8 cellular contexts compared by ENCODE assay signal in the genomic region with DNA sequence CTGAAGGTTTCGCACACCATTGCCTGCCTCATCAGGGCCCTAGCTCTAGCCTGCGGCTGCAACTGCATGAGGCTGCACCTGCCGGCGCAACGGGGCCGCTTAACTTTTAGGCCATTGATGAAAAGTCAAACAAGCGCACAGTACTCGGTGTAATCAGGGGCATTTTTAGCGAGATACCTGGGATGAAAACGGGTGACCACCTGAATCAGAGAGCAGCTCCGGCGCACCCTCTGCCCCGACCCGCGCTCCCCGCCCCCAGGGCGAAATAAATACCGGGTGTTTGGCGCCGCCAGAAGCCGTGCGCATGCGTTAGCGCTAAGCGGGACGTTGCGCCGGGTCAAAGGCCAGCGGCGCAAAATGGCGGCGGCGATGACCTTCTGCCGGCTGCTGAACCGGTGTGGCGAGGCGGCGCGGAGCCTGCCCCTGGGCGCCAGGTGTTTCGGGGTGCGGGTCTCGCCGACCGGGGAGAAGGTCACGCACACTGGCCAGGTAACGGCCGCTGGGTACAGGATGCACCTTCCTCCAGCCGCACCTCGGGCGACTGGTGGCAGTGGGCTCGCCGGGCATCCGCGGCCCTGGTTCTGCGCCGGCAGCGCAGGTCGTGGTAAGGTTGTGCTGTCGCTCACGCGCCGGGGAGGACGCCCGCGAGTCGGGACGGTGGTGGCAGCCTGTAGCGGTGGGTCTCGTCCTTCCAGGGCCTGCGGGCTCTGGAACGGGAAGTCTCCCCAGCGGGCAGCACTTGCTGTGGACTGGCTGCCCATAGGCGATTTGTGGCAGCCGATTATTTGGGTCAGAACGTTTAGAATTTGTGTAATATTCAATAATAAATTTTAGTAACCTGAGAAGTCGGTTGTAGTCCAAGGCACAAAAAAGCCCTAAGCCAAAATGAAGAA. TPM values are rescaled to one million over a fixed set of nuclear protein-coding genes. Genes with fewer than 3 reads are reported as not detected.
DNase-seq lines count a peak whose midpoint lies in the region; TF ChIP-seq lines count a peak whose summit lies in the region.

TSS of gene NDUFS6 (plus strand) at position 347 of the 893 bp plus-strand sequence. CDS start at position 358, 11 bp downstream.

- peaks cover 30% of the 10 kb centered on the region for H3K36me3 ChIP-seq in ES-I3 (ENCODE audit: insufficient read depth, low read length)
- peaks cover 30% of the 10 kb centered on the region for H3K36me3 ChIP-seq in H7 (replicated peaks; ENCODE audit: control insufficient read depth, insufficient read depth, low read length)
- H3K36me3 ChIP-seq in SK-N-MC (ENCODE audit: insufficient read depth, low read length), result peaks cover 58% of the 10 kb centered on the region
- H3K36me3 ChIP-seq in osteoblast (ENCODE audit: insufficient read depth, low read length), result peaks cover 45% of the 10 kb centered on the region
- H3K36me3 ChIP-seq in testis (ENCODE audit: low read depth, missing control alignments), result no peaks in the 10 kb centered on the region

- intact Hi-C loops in testis (cut with DNase I; ENCODE audit: low total_unique reads), result no loop called here

- H3K79me2 ChIP-seq in osteoblast (ENCODE audit: insufficient read depth, low read length), result peaks cover 73% of the 10 kb centered on the region

- WGBS in testis, 2 donors, result 0% methylated on average over 47 to 77 of the region's 77 CpGs

- peak within 1 kb of the TSS; percentile 97 for H3K27ac Mint-ChIP-seq in activated naive CD4-positive, alpha-beta T cell treated with anti-CD3 and anti-CD28 coated beads, Interleukin-2, amount 50 U/mL, for 24 hours

- H3K27ac ChIP-seq in SK-N-MC (peak within 1 kb of the TSS; percentile 72), osteoblast (ENCODE audit: low read depth, low read length) (peak within 1 kb of the TSS; percentile 90), testis (peak within 1 kb of the TSS; percentile 73 to 86)

- no peaks in the 10 kb centered on the region for H3K9me3 Mint-ChIP-seq in activated naive CD4-positive, alpha-beta T cell treated with anti-CD3 and anti-CD28 coated beads, Interleukin-2, amount 50 U/mL, for 24 hours

- H3K4me1 Mint-ChIP-seq in activated naive CD4-positive, alpha-beta T cell treated with anti-CD3 and anti-CD28 coated beads, Interleukin-2, amount 50 U/mL, for 24 hours, result peaks cover 64% of the 10 kb centered on the region

- H3K9ac ChIP-seq in ES-I3 (ENCODE audit: low read depth, low read length) (peak within 1 kb of the TSS; percentile 84), SK-N-MC (ENCODE audit: insufficient read length) (peak within 1 kb of the TSS; percentile 88)

- H3K36me3 Mint-ChIP-seq in activated naive CD4-positive, alpha-beta T cell treated with anti-CD3 and anti-CD28 coated beads, Interleukin-2, amount 50 U/mL, for 24 hours, result peaks cover 22% of the 10 kb centered on the region

- peaks cover 7% of the 10 kb centered on the region for H4K20me1 ChIP-seq in osteoblast (ENCODE audit: insufficient read depth, low read length)

- H2AFZ ChIP-seq in osteoblast (ENCODE audit: low read length), result peak within 1 kb of the TSS; percentile 90

- peak within 1 kb of the TSS; percentile 98 for H3K4me2 ChIP-seq in osteoblast (ENCODE audit: insufficient read depth, low read length)

- no peaks in the 10 kb centered on the region for H3K27me3 Mint-ChIP-seq in activated naive CD4-positive, alpha-beta T cell treated with anti-CD3 and anti-CD28 coated beads, Interleukin-2, amount 50 U/mL, for 24 hours

- TF ChIP-seq POLR2A in testis (IDR thresholded peaks at IDR 0.05), result no peak

- H3K4me1 ChIP-seq in ES-I3 (ENCODE audit: insufficient read depth, low read length), result no peaks in the 10 kb centered on the region
- H3K4me1 ChIP-seq in osteoblast (ENCODE audit: insufficient read depth, low read length), result peaks cover 21% of the 10 kb centered on the region
- H3K4me1 ChIP-seq in testis, result peaks cover 12% of the 10 kb centered on the region

- no peaks in the 10 kb centered on the region for H3K9me3 ChIP-seq in ES-I3 (ENCODE audit: control insufficient read depth, insufficient read depth, low read length)
- no peaks in the 10 kb centered on the region for H3K9me3 ChIP-seq in SK-N-MC (ENCODE audit: low read depth, low read length)
- H3K9me3 ChIP-seq in osteoblast (ENCODE audit: low read depth, low read length), result no peaks in the 10 kb centered on the region
- H3K9me3 ChIP-seq in testis, result no peaks in the 10 kb centered on the region

- DNase-seq in H7, result peak; percentile 93
- DNase-seq in M059J (ENCODE audit: low read depth), result peak; percentile 65
- DNase-seq in SK-N-MC (ENCODE audit: low read depth, low spot score), result no peak
- peak; percentile 71 for DNase-seq in glomerular visceral epithelial cell (ENCODE audit: extremely low spot score)
- DNase-seq in osteoblast (ENCODE audit: insufficient read length, low spot score, missing footprints), result peak; percentile 95
- peak; percentile 87 for DNase-seq in testis

- H3K4me3 ChIP-seq in H7 (ENCODE audit: insufficient read depth, low read depth, low read length) (peak within 1 kb of the TSS; percentile 99), SK-N-MC (peak within 1 kb of the TSS; percentile 93), osteoblast (ENCODE audit: insufficient read depth, low read length) (peak within 1 kb of the TSS; percentile 95), testis (peak within 1 kb of the TSS; percentile 69 to 92)

- peak within 1 kb of the TSS; percentile 100 for H3K4me3 Mint-ChIP-seq in activated naive CD4-positive, alpha-beta T cell treated with anti-CD3 and anti-CD28 coated beads, Interleukin-2, amount 50 U/mL, for 24 hours

- H3K27me3 ChIP-seq in H7 (ENCODE audit: control insufficient read depth, insufficient read depth, low read length) (no peaks in the 10 kb centered on the region), osteoblast (ENCODE audit: insufficient read depth, low read length) (no peaks in the 10 kb centered on the region), testis (no peaks in the 10 kb centered on the region)

- TF ChIP-seq CTCF in osteoblast (IDR thresholded peaks at IDR 0.05; ENCODE audit: extremely low read depth, low read depth, low read length) (no peak), testis (IDR thresholded peaks at IDR 0.05) (no peak)

RNA-seq across cellular contexts. Expression of gene NDUFS6, which starts in this region (rescaled TPM):
- total RNA-seq in H7 (2014; rRNA removed; shearing (Covaris generic)), result 35.2 and 51.9 TPM in 2 replicates
- total RNA-seq in M059J (2014; rRNA removed; shearing (Covaris generic)), result 60.0 and 159 TPM in 2 replicates
- 19.2 and 23.9 TPM in 2 replicates for total RNA-seq in osteoblast
- total RNA-seq in testis, result 10 to 100 TPM; 54.9 to 58.7 TPM
- polyA plus RNA-seq in testis (ENCODE audit: insufficient read depth, low read depth, low replicate concordance), result 59.3 TPM
